ENCODE assay signal across 8 cellular contexts in genomic region chr18:12376034-12376717, GRCh38. TPM values are rescaled to one million over a fixed set of nuclear protein-coding genes. Genes with fewer than 3 reads are reported as not detected.
A peak's percentile ranks its signal among the peaks of the same experiment; 100 is the strongest.
DNase-seq lines count a peak whose midpoint lies in the region; ATAC-seq and TF ChIP-seq lines count a peak whose summit lies in the region.

No MANE protein-coding gene starts in this region.

- in situ Hi-C loops in brain microvascular endothelial cell (cut with HindIII; ENCODE audit: low pct_ligation_motif_present, low sequenced_read_pairs) = no loop called here

- peaks cover 57% of the 10 kb centered on the region for H3K79me2 ChIP-seq in OCI-LY3 (ENCODE audit: low read length)

- H3K4me3 ChIP-seq in OCI-LY3 (ENCODE audit: low read length) (peak overlapping the region; percentile 91), brain microvascular endothelial cell (ENCODE audit: low read depth, low read length) (peak overlapping the region; percentile 74), testis (peak overlapping the region; percentile 72 to 87)

- WGBS in testis, 2 donors = 12 to 15% methylated on average over 28 to 38 of the region's 38 CpGs

- ATAC-seq in GM19351 (IDR thresholded peaks at IDR 0.05; ENCODE audit: unreplicated experiment) = no peak

- peak overlapping the region; percentile 80 for H3K27ac ChIP-seq in OCI-LY3 (ENCODE audit: low read length)
- peak overlapping the region; percentile 95 for H3K27ac ChIP-seq in brain microvascular endothelial cell
- peak overlapping the region; percentile 90 to 99 for H3K27ac ChIP-seq in testis

- H3K9ac ChIP-seq in OCI-LY3 (ENCODE audit: low read length) = peak overlapping the region; percentile 94

- TF ChIP-seq CTCF in OCI-LY3 (IDR thresholded peaks at IDR 0.05; ENCODE audit: low read depth, low read length) (no peak), brain microvascular endothelial cell (IDR thresholded peaks at IDR 0.05; ENCODE audit: low read depth, low read length, missing control alignments) (no peak), testis (IDR thresholded peaks at IDR 0.05) (no peak)

- H4K20me1 ChIP-seq in OCI-LY3 (ENCODE audit: insufficient read depth, low read length) = peaks cover 34% of the 10 kb centered on the region

- H3K9me3 ChIP-seq in OCI-LY3 (ENCODE audit: insufficient read depth, low read length) (no peaks in the 10 kb centered on the region), testis (no peaks in the 10 kb centered on the region)

- H3K4me1 ChIP-seq in OCI-LY3 (ENCODE audit: low read length) = peaks cover 12% of the 10 kb centered on the region; the same call in 1 of the 2 replicates
- peaks cover 20% of the 10 kb centered on the region for H3K4me1 ChIP-seq in testis

- H3K36me3 ChIP-seq in OCI-LY3 (replicated peaks; ENCODE audit: low read depth, low read length) (peaks cover 24% of the 10 kb centered on the region), brain microvascular endothelial cell (replicated peaks) (no peaks in the 10 kb centered on the region), testis (ENCODE audit: low read depth, missing control alignments) (no peaks in the 10 kb centered on the region)

- peak overlapping the region; percentile 76 for H3K4me2 ChIP-seq in OCI-LY3 (ENCODE audit: low read length)

- intact Hi-C loops in testis (cut with DNase I; ENCODE audit: low total_unique reads) = loop anchor here (5.0 kb wide), 1 partner anchor 281 kb away; the partner anchor contains the start of gene SPIRE1

- DNase-seq in stimulated activated CD4-positive, alpha-beta T cell treated with anti-CD3 and anti-CD28 coated beads, Interleukin-15, amount 100 ng/mL, for 24 hours = peak; percentile 15
- no peak for DNase-seq in stimulated activated CD4-positive, alpha-beta T cell treated with anti-CD3 and anti-CD28 coated beads, Interleukin-12 subunit alpha, Interleukin-12 subunit beta, amount 100 ng/mL, for 4 hours
- DNase-seq in brain microvascular endothelial cell = peak; percentile 18
- DNase-seq in kidney tubule cell (ENCODE audit: low spot score) = peak; percentile 32
- DNase-seq in testis = peak; percentile 35
- DNase-seq in GM19238 (ENCODE audit: insufficient read length, low spot score) = no peak

- peak overlapping the region; percentile 9; the same call in 1 of the 2 replicates for H2AFZ ChIP-seq in OCI-LY3 (ENCODE audit: low read depth, low read length)

- no peak for TF ChIP-seq POLR2A in testis (IDR thresholded peaks at IDR 0.05)

- no peaks in the 10 kb centered on the region for H3K27me3 ChIP-seq in OCI-LY3 (ENCODE audit: low read depth, low read length)
- H3K27me3 ChIP-seq in brain microvascular endothelial cell (replicated peaks) = no peaks in the 10 kb centered on the region
- H3K27me3 ChIP-seq in testis = no peaks in the 10 kb centered on the region

RNA-seq across cellular contexts. Expression of gene AFG3L2, which starts 0.9 kb away (rescaled TPM):
- total RNA-seq in testis = 10 to 100 TPM; 57.4 to 63.6 TPM
- 47.6 TPM for polyA plus RNA-seq in testis (ENCODE audit: insufficient read depth, low read depth, low replicate concordance)

RNA-seq across cellular contexts. Expression of gene PRELID3A, which starts 31.6 kb away (rescaled TPM):
- 1 to 10 TPM; 7.8 to 9.5 TPM for total RNA-seq in testis
- polyA plus RNA-seq in testis (ENCODE audit: insufficient read depth, low read depth, low replicate concordance) = 2.3 TPM

Comparison
In these comparisons a context has a peak if more than half of its experiments do, and no peak if none do; other contexts are left out.
1. DNase-seq: peak in stimulated activated CD4-positive, alpha-beta T cell treated with anti-CD3 and anti-CD28 coated beads, Interleukin-15, amount 100 ng/mL, for 24 hours (single experiment), brain microvascular endothelial cell (single experiment), kidney tubule cell (single experiment) and testis (single experiment); none in stimulated activated CD4-positive, alpha-beta T cell treated with anti-CD3 and anti-CD28 coated beads, Interleukin-12 subunit alpha, Interleukin-12 subunit beta, amount 100 ng/mL, for 4 hours (single experiment) and GM19238 (single experiment).
2. Peak in every context shown above with its lines, with median percentiles within 50 percentile points of each other: H3K27ac ChIP-seq and H3K4me3 ChIP-seq.